ENCODE assay signal across 10 cellular contexts in the genomic region with DNA sequence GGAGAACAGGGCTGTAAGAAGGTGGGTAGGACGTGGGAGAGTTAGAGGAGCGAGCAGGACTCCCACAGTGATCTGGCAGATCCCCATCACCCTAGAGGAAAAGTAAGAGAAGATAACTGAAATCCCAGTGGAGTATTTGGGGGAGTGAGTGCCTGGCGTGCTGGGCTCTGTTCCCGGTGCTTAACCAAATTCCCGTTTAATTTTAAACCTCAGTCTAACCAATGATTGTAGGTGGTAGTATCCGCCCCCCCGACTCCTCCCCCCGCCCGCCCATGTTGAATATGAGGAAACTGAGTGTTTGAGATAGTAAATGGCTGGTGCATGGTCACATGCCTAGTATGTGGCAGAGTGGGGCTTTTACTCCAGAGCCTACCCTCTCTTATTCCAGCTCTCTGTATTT. TPM values are rescaled to one million over a fixed set of nuclear protein-coding genes. Genes with fewer than 3 reads are reported as not detected.
DNase-seq lines count a peak whose midpoint lies in the region; ATAC-seq and TF ChIP-seq lines count a peak whose summit lies in the region.
"Had no signal": no experiment of that assay in that cellular context is flagged by ENCODE, and none has a peak within 500 bp of the region (broad histone marks: within the 10 kb centered on the region; RNA-seq: fewer than 3 reads in every experiment).

No MANE protein-coding gene starts in this region.

- no peaks in the 10 kb centered on the region for H3K27me3 Mint-ChIP-seq in effector memory CD8-positive, alpha-beta T cell
- no peaks in the 10 kb centered on the region for H3K27me3 Mint-ChIP-seq in osteocyte (ENCODE audit: unreplicated experiment)

- peaks cover 24% of the 10 kb centered on the region for H3K4me1 ChIP-seq in OCI-LY3 (ENCODE audit: low read length)

- no peak overlapping the region for H2AFZ ChIP-seq in OCI-LY3 (ENCODE audit: low read depth, low read length)

- peaks cover 32 to 34% of the 10 kb centered on the region in 2 donors for H3K4me1 Mint-ChIP-seq in effector memory CD8-positive, alpha-beta T cell (ENCODE audit: low read depth in 2 of 2)
- peaks cover 44% of the 10 kb centered on the region for H3K4me1 Mint-ChIP-seq in osteocyte (ENCODE audit: unreplicated experiment)

- H3K27ac ChIP-seq in OCI-LY3 (ENCODE audit: low read length), result no peak overlapping the region

- peak overlapping the region; percentile 97 to 99 for H3K27ac Mint-ChIP-seq in effector memory CD8-positive, alpha-beta T cell
- H3K27ac Mint-ChIP-seq in osteocyte (ENCODE audit: unreplicated experiment), result peak overlapping the region; percentile 96

- H3K4me3 Mint-ChIP-seq in effector memory CD8-positive, alpha-beta T cell, result peak overlapping the region in 1 of 2 donors; percentile 90
- peak overlapping the region; percentile 78 for H3K4me3 Mint-ChIP-seq in osteocyte (ENCODE audit: unreplicated experiment)

- peaks cover 1% of the 10 kb centered on the region for H3K36me3 ChIP-seq in OCI-LY3 (replicated peaks; ENCODE audit: low read depth, low read length)

- peak overlapping the region; percentile 100 for H3K4me2 ChIP-seq in OCI-LY3 (ENCODE audit: low read length)

- H3K36me3 Mint-ChIP-seq in effector memory CD8-positive, alpha-beta T cell (ENCODE audit: insufficient read depth), result peaks cover 36% of the 10 kb centered on the region
- H3K36me3 Mint-ChIP-seq in osteocyte (ENCODE audit: unreplicated experiment), result peaks cover 14% of the 10 kb centered on the region

- no peaks in the 10 kb centered on the region for H4K20me1 ChIP-seq in OCI-LY3 (ENCODE audit: insufficient read depth, low read length)

- no peak for TF ChIP-seq CTCF in OCI-LY3 (IDR thresholded peaks at IDR 0.05; ENCODE audit: low read depth, low read length)
- TF ChIP-seq CTCF in osteocyte (IDR thresholded peaks at IDR 0.05), result no peak

- H3K9ac ChIP-seq in OCI-LY3 (ENCODE audit: low read length), result no peak overlapping the region

- ATAC-seq in effector memory CD8-positive, alpha-beta T cell (replicated peaks), result no peak
- no peak for ATAC-seq in HG03439 (IDR thresholded peaks at IDR 0.05; ENCODE audit: unreplicated experiment)

- no peaks in the 10 kb centered on the region for H3K27me3 ChIP-seq in OCI-LY3 (ENCODE audit: low read depth, low read length)

- DNase-seq in COLO829 (ENCODE audit: low spot score) (peak; percentile 38), osteocyte (ENCODE audit: extremely low spot score, unreplicated experiment) (no peak), HUDEP-2 (lab: John Stamatoyannopoulos, UW; ENCODE audit: unreplicated experiment in 76 of 76) (no peak), SHP77 (lab: John Stamatoyannopoulos, UW) (no peak), hypothalamus (lab: John Stamatoyannopoulos, UW) (no peak)
- DNase-seq in effector memory CD8-positive, alpha-beta T cell, result no peak
- DNase-seq: effector CD4-positive, alpha-beta T cell; NCI-H2227 treated with DMSO at 0.1 percent for 48 hours had no signal

- no peaks in the 10 kb centered on the region for H3K9me3 ChIP-seq in OCI-LY3 (ENCODE audit: insufficient read depth, low read length)

- peak overlapping the region; percentile 80 for H3K4me3 ChIP-seq in OCI-LY3 (ENCODE audit: low read length)

- H3K9me3 Mint-ChIP-seq in effector memory CD8-positive, alpha-beta T cell, result no peaks in the 10 kb centered on the region
- no peaks in the 10 kb centered on the region for H3K9me3 Mint-ChIP-seq in osteocyte (ENCODE audit: unreplicated experiment)

- H3K79me2 ChIP-seq in OCI-LY3 (ENCODE audit: low read length), result peaks cover 17% of the 10 kb centered on the region

RNA-seq across cellular contexts. Expression of a gene that starts 1.2 kb away (rescaled TPM):
- total RNA-seq in osteocyte, result 33.9 and 38.8 TPM in 2 replicates

RNA-seq across cellular contexts. Expression of a gene that starts 3.1 kb away (rescaled TPM):
- total RNA-seq in osteocyte, result 47.7 and 51.8 TPM in 2 replicates

RNA-seq across cellular contexts. Expression of a gene that starts 5.0 kb away (rescaled TPM):
- total RNA-seq in osteocyte, result not detected in 2 replicates

RNA-seq across cellular contexts. Expression of a gene that starts 50.4 kb away (rescaled TPM):
- 984 and 1,015 TPM in 2 replicates for total RNA-seq in osteocyte
